ENCODE assay signal across 1 cellular context in genomic region chr20:10350188-10350842, GRCh38.
TF ChIP-seq lines count a peak whose summit lies in the region.

No MANE protein-coding gene starts in this region.

TF ChIP-seq in WTC11, 78 proteins besides CTCF, POLR2A, EP300 and RAD21 (continued from another document):
- TF ChIP-seq, protein P1, sequence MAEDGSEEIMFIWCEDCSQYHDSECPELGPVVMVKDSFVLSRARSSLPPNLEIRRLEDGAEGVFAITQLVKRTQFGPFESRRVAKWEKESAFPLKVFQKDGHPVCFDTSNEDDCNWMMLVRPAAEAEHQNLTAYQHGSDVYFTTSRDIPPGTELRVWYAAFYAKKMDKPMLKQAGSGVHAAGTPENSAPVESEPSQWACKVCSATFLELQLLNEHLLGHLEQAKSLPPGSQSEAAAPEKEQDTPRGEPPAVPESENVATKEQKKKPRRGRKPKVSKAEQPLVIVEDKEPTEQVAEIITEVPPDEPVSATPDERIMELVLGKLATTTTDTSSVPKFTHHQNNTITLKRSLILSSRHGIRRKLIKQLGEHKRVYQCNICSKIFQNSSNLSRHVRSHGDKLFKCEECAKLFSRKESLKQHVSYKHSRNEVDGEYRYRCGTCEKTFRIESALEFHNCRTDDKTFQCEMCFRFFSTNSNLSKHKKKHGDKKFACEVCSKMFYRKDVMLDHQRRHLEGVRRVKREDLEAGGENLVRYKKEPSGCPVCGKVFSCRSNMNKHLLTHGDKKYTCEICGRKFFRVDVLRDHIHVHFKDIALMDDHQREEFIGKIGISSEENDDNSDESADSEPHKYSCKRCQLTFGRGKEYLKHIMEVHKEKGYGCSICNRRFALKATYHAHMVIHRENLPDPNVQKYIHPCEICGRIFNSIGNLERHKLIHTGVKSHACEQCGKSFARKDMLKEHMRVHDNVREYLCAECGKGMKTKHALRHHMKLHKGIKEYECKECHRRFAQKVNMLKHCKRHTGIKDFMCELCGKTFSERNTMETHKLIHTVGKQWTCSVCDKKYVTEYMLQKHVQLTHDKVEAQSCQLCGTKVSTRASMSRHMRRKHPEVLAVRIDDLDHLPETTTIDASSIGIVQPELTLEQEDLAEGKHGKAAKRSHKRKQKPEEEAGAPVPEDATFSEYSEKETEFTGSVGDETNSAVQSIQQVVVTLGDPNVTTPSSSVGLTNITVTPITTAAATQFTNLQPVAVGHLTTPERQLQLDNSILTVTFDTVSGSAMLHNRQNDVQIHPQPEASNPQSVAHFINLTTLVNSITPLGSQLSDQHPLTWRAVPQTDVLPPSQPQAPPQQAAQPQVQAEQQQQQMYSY (CRISPR knock-in tag; IDR thresholded peaks at IDR 0.05) = no peak
- TF ChIP-seq FOXK1 (CRISPR knock-in tag; IDR thresholded peaks at IDR 0.05) = no peak
TF ChIP-seq in WTC11: peak in this region for 0.
